10 cellular contexts compared by ENCODE assay signal in the genomic region with DNA sequence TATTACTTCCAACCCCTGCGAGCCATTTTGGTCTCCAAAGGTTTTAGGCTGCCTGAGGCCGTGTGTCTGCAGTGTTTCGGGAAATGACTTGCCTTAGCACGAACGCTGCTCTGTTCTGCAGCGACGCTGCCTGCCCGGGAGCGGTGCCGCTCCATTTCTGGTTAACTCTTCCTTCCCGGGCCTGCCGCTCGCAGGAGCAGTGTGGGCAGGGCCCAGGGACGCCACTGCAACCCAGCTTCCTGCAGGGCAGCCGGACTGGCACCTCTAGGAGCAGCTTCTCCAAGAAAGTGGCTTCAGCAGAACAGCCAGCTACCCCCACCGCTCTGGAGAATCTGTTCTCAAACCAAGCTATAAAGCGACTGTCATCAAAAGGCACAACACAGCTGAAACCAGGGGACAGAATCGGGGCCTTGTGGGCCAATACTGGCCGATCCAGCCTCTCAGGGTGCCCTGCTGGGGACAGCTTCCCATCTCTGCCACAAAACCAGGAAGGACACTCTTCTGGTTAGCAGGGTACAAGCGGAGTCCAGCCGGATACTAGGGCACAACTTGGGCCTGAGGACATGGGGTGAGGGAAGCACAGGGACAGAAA.
DNase-seq lines count a peak whose midpoint lies in the region; ATAC-seq, FAIRE-seq and TF ChIP-seq lines count a peak whose summit lies in the region.
"Had no signal": no experiment of that assay in that cellular context is flagged by ENCODE, and none has a peak within 500 bp of the region (broad histone marks: within the 10 kb centered on the region; RNA-seq: fewer than 3 reads in every experiment).

No MANE protein-coding gene starts in this region.

- peak; percentile 46 for DNase-seq in MG63
- no peak for DNase-seq in HepG2 (ENCODE audit: low spot score)
- DNase-seq in superior temporal gyrus (ENCODE audit: extremely low spot score), result peak; percentile 46
- DNase-seq in activated CD4-positive, alpha-beta T cell treated with anti-CD3 and anti-CD28 coated beads, Interleukin-2, amount 50 U/mL, for 4 hours, result no peak
- DNase-seq in T1000 (lab: John Stamatoyannopoulos, UW), result no peak
- DNase-seq: activated CD8-positive, alpha-beta memory T cell treated with anti-CD3 and anti-CD28 coated beads, Interleukin-2, amount 50 U/mL, for 4 hours; naive B cell had no signal

- no peaks in the 10 kb centered on the region for H3K36me3 ChIP-seq in MG63
- no peaks in the 10 kb centered on the region for H3K36me3 ChIP-seq in HepG2 (replicated peaks in 1 of 2; ENCODE audit: control insufficient read depth in 1 of 2, insufficient read depth in 2 of 2, low read length in 2 of 2)

- FAIRE-seq in HepG2 (lab: Jason Lieb, UNC), result no peak

- H3K4me3 ChIP-seq in MG63 (peak overlapping the region; percentile 3; the same call in 1 of the 2 replicates), HepG2 (replicated peaks in 1 of 3; ENCODE audit: insufficient read depth in 1 of 3, low read depth in 2 of 3, low read length in 3 of 3) (no peak overlapping the region)

- peak; percentile 76 for ATAC-seq in HepG2
- ATAC-seq in HG03432 (IDR thresholded peaks at IDR 0.05; ENCODE audit: unreplicated experiment), result no peak
- no peak for ATAC-seq in GM18909 (IDR thresholded peaks at IDR 0.05; ENCODE audit: poor library complexity, unreplicated experiment)

- no peaks in the 10 kb centered on the region for H4K20me1 ChIP-seq in HepG2 (ENCODE audit: insufficient read depth, low read length)

- POLR2A ChIA-PET in HepG2 (lab: Yijun Ruan, JAX), result no interaction called here

- no peaks in the 10 kb centered on the region for H3K9me3 ChIP-seq in MG63
- H3K9me3 ChIP-seq in HepG2 (ENCODE audit: low read length), result no peaks in the 10 kb centered on the region

- H2AFZ ChIP-seq in HepG2 (ENCODE audit: low read length), result no peak overlapping the region

- TF ChIP-seq CTCF in HepG2 (CRISPR knock-in tag; IDR thresholded peaks at IDR 0.05), result 0 out of 2 replicates have a peak, but pooled peaks have one; percentile 31

- intact Hi-C loops in HepG2 (cut with micrococcal nuclease; ENCODE audit: unreplicated experiment), result no loop called here

- no peak for TF ChIP-seq EP300 in HepG2 (IDR thresholded peaks at IDR 0.05; ENCODE audit: low read depth in 2 of 2, low read length in 2 of 2)
- no peak for TF ChIP-seq EP300 in HepG2 (CRISPR knock-in tag; IDR thresholded peaks at IDR 0.05; ENCODE audit: borderline replicate concordance)

- in situ Hi-C loops in HepG2 (cut with HindIII; ENCODE audit: extremely low pct_ligation_motif_present, low pct_unique_long_range_greater_than_20kb), result no loop called here

- H3K79me2 ChIP-seq in HepG2 (ENCODE audit: insufficient read depth, low read length), result no peaks in the 10 kb centered on the region

- H3K4me1 ChIP-seq in HepG2 (ENCODE audit: insufficient read depth, low read length), result no peaks in the 10 kb centered on the region

- TF ChIP-seq RAD21 in HepG2 (CRISPR knock-in tag; IDR thresholded peaks at IDR 0.05), result no peak

- 40% methylated on average over 3 of the region's 21 CpGs for WGBS in HepG2 (ENCODE audit: low lambda C conversion rate)

- no peak overlapping the region for H3K9ac ChIP-seq in HepG2 (ENCODE audit: insufficient read depth, low read depth, low read length)

- no peaks in the 10 kb centered on the region; the same call in 1 of the 2 replicates for H3K27me3 ChIP-seq in MG63
- peaks cover 1 to 33% of the 10 kb centered on the region in 2 experiments; a peak in 4 of 5 replicates for H3K27me3 ChIP-seq in HepG2 (ENCODE audit: control insufficient read depth in 1 of 2, insufficient read depth in 2 of 2, low read length in 2 of 2)

- no peak for TF ChIP-seq POLR2A in HepG2 (IDR thresholded peaks at IDR 0.05; ENCODE audit: insufficient read depth in 1 of 2, low read depth in 2 of 2, low read length in 2 of 2)

- H3K4me2 ChIP-seq in HepG2 (ENCODE audit: low read depth, low read length), result peak overlapping the region; percentile 14; the same call in 1 of the 2 replicates

- H3K27ac ChIP-seq in cingulate gyrus (ENCODE audit: low read depth, low read length) (peak overlapping the region; percentile 48), HepG2 (ENCODE audit: extremely low read length, insufficient read depth, low read length) (no peak overlapping the region)

- no TSS peak for BruUV-seq in HepG2 (replicated peaks; lab: Mats Ljungman, UMichigan)

- CTCF ChIA-PET in HepG2 (lab: Yijun Ruan, JAX; ENCODE audit: low intra/inter-chr PET ratio, low total read pairs), result no interaction called here

TF ChIP-seq in HepG2, 621 proteins besides CTCF, POLR2A, EP300 and RAD21:
- TF ChIP-seq EZH2 (conservative IDR thresholded peaks at IDR 0.05; ENCODE audit: low read depth, low read length), result 0 out of 2 replicates have a peak, but pooled peaks have one; percentile 49
- TF ChIP-seq SRY (CRISPR knock-in tag; IDR thresholded peaks at IDR 0.05), result no peak
- TF ChIP-seq ZNF652 (CRISPR knock-in tag; IDR thresholded peaks at IDR 0.05; ENCODE audit: borderline replicate concordance, low read depth), result peak; percentile 83
- TF ChIP-seq KDM3A (CRISPR knock-in tag; IDR thresholded peaks at IDR 0.05; ENCODE audit: low read depth), result no peak
- no peak for TF ChIP-seq ZFP41 (CRISPR knock-in tag; IDR thresholded peaks at IDR 0.05; ENCODE audit: borderline replicate concordance)

Comparison
In these comparisons a context has a peak if more than half of its experiments do, and no peak if none do; other contexts are left out.
1. DNase-seq: peak in MG63 (single experiment) and superior temporal gyrus (single experiment); none in HepG2 (single experiment), activated CD4-positive, alpha-beta T cell treated with anti-CD3 and anti-CD28 coated beads, Interleukin-2, amount 50 U/mL, for 4 hours (0 of 2) and T1000 (single experiment).